ENCODE assay signal across 8 cellular contexts in genomic region chr10:132551093-132551807, GRCh38. TPM values are rescaled to one million over a fixed set of nuclear protein-coding genes. Genes with fewer than 3 reads are reported as not detected.
DNase-seq lines count a peak whose midpoint lies in the region; ATAC-seq and TF ChIP-seq lines count a peak whose summit lies in the region.

No MANE protein-coding gene starts in this region.

- H3K4me3 Mint-ChIP-seq in activated naive CD4-positive, alpha-beta T cell treated with anti-CD3 and anti-CD28 coated beads, Interleukin-2, amount 10 ng/mL, durations not matched to agents 7 days and 5 days, result peak overlapping the region; percentile 43
- peak overlapping the region; percentile 64 for H3K4me3 Mint-ChIP-seq in natural killer cell

- H3K4me3 ChIP-seq in RWPE2 (ENCODE audit: severe bottlenecking) (no peak overlapping the region), prostate gland (no peak overlapping the region)

- TF ChIP-seq CTCF in RWPE2 (IDR thresholded peaks at IDR 0.05; ENCODE audit: poor library complexity, severe bottlenecking) (no peak), natural killer cell (IDR thresholded peaks at IDR 0.05) (no peak), prostate gland (IDR thresholded peaks at IDR 0.05) (no peak)

- H3K36me3 ChIP-seq in RWPE2 (ENCODE audit: low read depth) (no peaks in the 10 kb centered on the region), prostate gland (no peaks in the 10 kb centered on the region)

- no peaks in the 10 kb centered on the region for H3K36me3 Mint-ChIP-seq in activated naive CD4-positive, alpha-beta T cell treated with anti-CD3 and anti-CD28 coated beads, Interleukin-2, amount 10 ng/mL, durations not matched to agents 7 days and 5 days
- H3K36me3 Mint-ChIP-seq in natural killer cell, result no peaks in the 10 kb centered on the region

- H3K4me1 ChIP-seq in RWPE2 (ENCODE audit: insufficient read depth, poor library complexity, severe bottlenecking) (no peaks in the 10 kb centered on the region), prostate gland (replicated peaks) (peaks cover 11% of the 10 kb centered on the region)

- WGBS in prostate gland, result 72% methylated on average over 15 of the region's 15 CpGs

- no peaks in the 10 kb centered on the region for H3K9me3 Mint-ChIP-seq in activated naive CD4-positive, alpha-beta T cell treated with anti-CD3 and anti-CD28 coated beads, Interleukin-2, amount 10 ng/mL, durations not matched to agents 7 days and 5 days
- H3K9me3 Mint-ChIP-seq in natural killer cell, result no peaks in the 10 kb centered on the region

- ATAC-seq in HG02840 (IDR thresholded peaks at IDR 0.05; ENCODE audit: low FRiP score, unreplicated experiment) (peak; percentile 62), RWPE2 (ENCODE audit: low read depth) (0 out of 3 replicates have a peak, but pooled peaks have one; percentile 19), natural killer cell (peak; percentile 55 to 77 (median 72))

- H3K27ac ChIP-seq in RWPE2 (ENCODE audit: poor library complexity, severe bottlenecking), result no peak overlapping the region
- no peak overlapping the region for H3K27ac ChIP-seq in prostate gland

- H3K9me3 ChIP-seq in RWPE2 (ENCODE audit: severe bottlenecking), result no peaks in the 10 kb centered on the region
- no peaks in the 10 kb centered on the region for H3K9me3 ChIP-seq in prostate gland

- intact Hi-C loops in natural killer cell (cut with micrococcal nuclease), result no loop called here
- intact Hi-C loops in prostate gland (cut with DNase I), result no loop called here

- H3K27me3 ChIP-seq in RWPE2 (ENCODE audit: insufficient read depth, poor library complexity, severe bottlenecking) (no peaks in the 10 kb centered on the region), prostate gland (replicated peaks; ENCODE audit: insufficient read depth) (no peaks in the 10 kb centered on the region)

- peak; percentile 59 for DNase-seq in activated naive CD4-positive, alpha-beta T cell treated with anti-CD3 and anti-CD28 coated beads, Interleukin-2, amount 10 ng/mL, durations not matched to agents 7 days and 5 days
- DNase-seq in activated naive CD4-positive, alpha-beta T cell treated with Interleukin-2 at 50 U/mL for 16 hours, result no peak
- DNase-seq in RWPE2 (ENCODE audit: low spot score) (no peak), natural killer cell (peak; percentile 46), prostate gland (ENCODE audit: low spot score) (no peak), cerebellar nuclear complex (lab: John Stamatoyannopoulos, UW) (no peak), T1000 (lab: John Stamatoyannopoulos, UW) (no peak)

- H3K27ac Mint-ChIP-seq in activated naive CD4-positive, alpha-beta T cell treated with anti-CD3 and anti-CD28 coated beads, Interleukin-2, amount 10 ng/mL, durations not matched to agents 7 days and 5 days, result peak overlapping the region; percentile 87
- H3K27ac Mint-ChIP-seq in natural killer cell, result peak overlapping the region in 1 of 2 donors; percentile 54

- peaks cover 38% of the 10 kb centered on the region for H3K4me1 Mint-ChIP-seq in activated naive CD4-positive, alpha-beta T cell treated with anti-CD3 and anti-CD28 coated beads, Interleukin-2, amount 10 ng/mL, durations not matched to agents 7 days and 5 days
- peaks cover 17 to 26% of the 10 kb centered on the region in 2 donors for H3K4me1 Mint-ChIP-seq in natural killer cell

- CTCF ChIA-PET in activated naive CD4-positive, alpha-beta T cell treated with anti-CD3 and anti-CD28 coated beads, Interleukin-2, amount 10 ng/mL, durations not matched to agents 7 days and 5 days (lab: Charles Lee), result interaction anchor here (1.0 to 2.7 kb wide), 10 partner anchors 11 to 159 kb away, joined by 3 to 25 read pairs (median 4); no protein-coding TSS in a partner anchor

- TF ChIP-seq POLR2A in prostate gland (IDR thresholded peaks at IDR 0.05), result no peak

- peaks cover 6% of the 10 kb centered on the region for H3K27me3 Mint-ChIP-seq in activated naive CD4-positive, alpha-beta T cell treated with anti-CD3 and anti-CD28 coated beads, Interleukin-2, amount 10 ng/mL, durations not matched to agents 7 days and 5 days
- no peaks in the 10 kb centered on the region for H3K27me3 Mint-ChIP-seq in natural killer cell (ENCODE audit: low read depth in 2 of 2)

RNA-seq across cellular contexts. Expression of gene INPP5A, which starts 13.7 kb away (rescaled TPM):
- 10 to 100 TPM; 12.6 to 38.6 (median 18.6) TPM for total RNA-seq in natural killer cell
- 10 to 100 TPM; 49.5 to 83.3 TPM for total RNA-seq in prostate gland

Comparison
In these comparisons a context has a peak if more than half of its experiments do, and no peak if none do; other contexts are left out.
1. DNase-seq: peak in activated naive CD4-positive, alpha-beta T cell treated with anti-CD3 and anti-CD28 coated beads, Interleukin-2, amount 10 ng/mL, durations not matched to agents 7 days and 5 days (single experiment) and natural killer cell (single experiment); none in activated naive CD4-positive, alpha-beta T cell treated with Interleukin-2 at 50 U/mL for 16 hours (single experiment), RWPE2 (single experiment), prostate gland (single experiment), cerebellar nuclear complex (0 of 2) and T1000 (single experiment).
2. ATAC-seq: peak in every context shown above with its lines; median percentile 72 in natural killer cell; 62 in HG02840; 19 in RWPE2.